1 cellular context compared by ENCODE assay signal in the genomic region with DNA sequence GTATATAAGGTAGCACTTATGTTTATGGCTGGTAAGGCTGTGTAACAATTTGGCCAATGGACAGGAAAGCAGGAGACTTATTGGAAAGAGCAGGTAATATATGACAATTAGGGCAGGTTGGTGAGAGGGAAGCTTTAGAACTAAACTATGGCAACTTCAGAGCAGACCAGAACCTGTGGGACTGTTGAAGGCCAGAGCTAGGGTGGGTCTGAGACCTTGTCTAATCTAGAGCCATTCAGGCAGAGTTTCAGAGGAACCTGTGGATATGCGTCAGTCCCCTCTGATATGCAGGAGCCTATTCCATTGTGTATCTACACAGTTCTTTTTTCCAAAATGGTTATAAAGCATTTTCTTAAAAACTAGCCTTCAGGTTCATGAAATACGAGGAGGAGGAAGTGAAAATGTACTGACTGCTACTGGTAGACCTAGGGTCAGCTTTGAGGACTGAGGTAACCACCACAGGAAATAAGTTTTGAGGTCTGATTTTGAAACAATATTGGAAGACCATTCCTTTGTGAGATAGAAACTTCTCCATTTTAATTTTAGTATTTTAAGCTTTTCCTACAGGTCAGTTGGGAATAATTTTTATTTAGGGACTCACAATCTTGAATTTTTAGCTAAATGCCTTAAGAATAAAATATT.
TF ChIP-seq lines count a peak whose summit lies in the region.

No MANE protein-coding gene starts in this region.

TF ChIP-seq in SK-N-SH, 30 proteins besides CTCF, POLR2A, EP300 and RAD21 (continued from another document):
- TF ChIP-seq, protein P1, sequence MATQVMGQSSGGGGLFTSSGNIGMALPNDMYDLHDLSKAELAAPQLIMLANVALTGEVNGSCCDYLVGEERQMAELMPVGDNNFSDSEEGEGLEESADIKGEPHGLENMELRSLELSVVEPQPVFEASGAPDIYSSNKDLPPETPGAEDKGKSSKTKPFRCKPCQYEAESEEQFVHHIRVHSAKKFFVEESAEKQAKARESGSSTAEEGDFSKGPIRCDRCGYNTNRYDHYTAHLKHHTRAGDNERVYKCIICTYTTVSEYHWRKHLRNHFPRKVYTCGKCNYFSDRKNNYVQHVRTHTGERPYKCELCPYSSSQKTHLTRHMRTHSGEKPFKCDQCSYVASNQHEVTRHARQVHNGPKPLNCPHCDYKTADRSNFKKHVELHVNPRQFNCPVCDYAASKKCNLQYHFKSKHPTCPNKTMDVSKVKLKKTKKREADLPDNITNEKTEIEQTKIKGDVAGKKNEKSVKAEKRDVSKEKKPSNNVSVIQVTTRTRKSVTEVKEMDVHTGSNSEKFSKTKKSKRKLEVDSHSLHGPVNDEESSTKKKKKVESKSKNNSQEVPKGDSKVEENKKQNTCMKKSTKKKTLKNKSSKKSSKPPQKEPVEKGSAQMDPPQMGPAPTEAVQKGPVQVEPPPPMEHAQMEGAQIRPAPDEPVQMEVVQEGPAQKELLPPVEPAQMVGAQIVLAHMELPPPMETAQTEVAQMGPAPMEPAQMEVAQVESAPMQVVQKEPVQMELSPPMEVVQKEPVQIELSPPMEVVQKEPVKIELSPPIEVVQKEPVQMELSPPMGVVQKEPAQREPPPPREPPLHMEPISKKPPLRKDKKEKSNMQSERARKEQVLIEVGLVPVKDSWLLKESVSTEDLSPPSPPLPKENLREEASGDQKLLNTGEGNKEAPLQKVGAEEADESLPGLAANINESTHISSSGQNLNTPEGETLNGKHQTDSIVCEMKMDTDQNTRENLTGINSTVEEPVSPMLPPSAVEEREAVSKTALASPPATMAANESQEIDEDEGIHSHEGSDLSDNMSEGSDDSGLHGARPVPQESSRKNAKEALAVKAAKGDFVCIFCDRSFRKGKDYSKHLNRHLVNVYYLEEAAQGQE (IDR thresholded peaks at IDR 0.05; ENCODE audit: low read depth, low read length): no peak
- TF ChIP-seq POLR2AphosphoS5 (IDR thresholded peaks at IDR 0.05; ENCODE audit: low read depth, low read length): no peak
